Comparison of ENCODE assay signal across 19 cellular contexts in genomic region chr10:74992068-74992467, GRCh38.
DNase-seq lines count a peak whose midpoint lies in the region; ATAC-seq, FAIRE-seq and TF ChIP-seq lines count a peak whose summit lies in the region.
"Had no signal": no experiment of that assay in that cellular context is flagged by ENCODE, and none has a peak within 500 bp of the region (broad histone marks: within the 10 kb centered on the region; RNA-seq: fewer than 3 reads in every experiment).

No MANE protein-coding gene starts in this region.

- CTCF ChIA-PET in HEK293 (lab: Yijun Ruan, JAX) (interaction anchor here (1.4 kb wide), 1 partner anchor 30 kb away, joined by 3 read pairs; no protein-coding TSS in a partner anchor), PC-3 (lab: Charles Lee) (interaction anchor here (0.6 kb wide), 1 partner anchor 144 kb away, joined by 3 read pairs; no protein-coding TSS in a partner anchor)

- H3K4me3 ChIP-seq in HEK293 (ENCODE audit: low read depth, low read length) (no peak overlapping the region), PC-3 (ENCODE audit: low read length) (no peak overlapping the region), subcutaneous abdominal adipose tissue (ENCODE audit: low read depth in 1 of 5, low read length in 5 of 5) (no peak overlapping the region), ovary (no peak overlapping the region)
- H3K4me3 ChIP-seq: BLaER1, GM12878, GM23248 had no signal

- H2AFZ ChIP-seq in PC-3 (ENCODE audit: low read length), result no peak overlapping the region
- H2AFZ ChIP-seq: GM23248 had no signal

- WGBS in ovary, 3 donors, result 93 to 97% (median 96%) methylated on average over 3 of the region's 3 CpGs

- no peak overlapping the region for H3K27ac ChIP-seq in HEK293 (ENCODE audit: extremely low read depth, low read depth, low read length)
- no peak overlapping the region for H3K27ac ChIP-seq in PC-3 (ENCODE audit: low read length)
- H3K27ac ChIP-seq in subcutaneous abdominal adipose tissue (ENCODE audit: low read depth, low read length), result peak overlapping the region; percentile 81
- H3K27ac ChIP-seq in ovary, result no peak overlapping the region
- H3K27ac ChIP-seq: 22Rv1, BLaER1, C4-2B, GM23248 had no signal

- TF ChIP-seq CTCF in HEK293 (tag by site-specific recombination; IDR thresholded peaks at IDR 0.05) (no peak), PC-3 (conservative IDR thresholded peaks at IDR 0.05; ENCODE audit: low read depth, low read length) (no peak), ovary (IDR thresholded peaks at IDR 0.05) (no peak)

- no peaks in the 10 kb centered on the region for H3K9me2 ChIP-seq in PC-3 (replicated peaks; ENCODE audit: low read length)

- H3F3A ChIP-seq in PC-3 (ENCODE audit: low read length, unreplicated experiment), result no peaks in the 10 kb centered on the region

- H3K36me3 ChIP-seq in HEK293 (ENCODE audit: control insufficient read depth in 2 of 2, insufficient read depth in 1 of 2, low read length in 2 of 2) (peaks cover 0 to 6% of the 10 kb centered on the region in 2 experiments; a peak in 1 of 3 replicates), PC-3 (ENCODE audit: low read depth, low read length) (peaks cover 55% of the 10 kb centered on the region), subcutaneous abdominal adipose tissue (ENCODE audit: control insufficient read depth in 5 of 5, insufficient read depth in 5 of 5, low read length in 5 of 5) (peaks cover 0 to 12% (median 8%) of the 10 kb centered on the region in 5 donors), ovary (no peaks in the 10 kb centered on the region)

- H3K27me3 ChIP-seq in PC-3 (ENCODE audit: low read length) (no peaks in the 10 kb centered on the region), subcutaneous abdominal adipose tissue (ENCODE audit: control insufficient read depth in 5 of 5, insufficient read depth in 4 of 5, low read length in 5 of 5) (no peaks in the 10 kb centered on the region), ovary (no peaks in the 10 kb centered on the region)
- H3K27me3 ChIP-seq: BLaER1 had no signal

- H3K4me1 ChIP-seq in HEK293 (ENCODE audit: control insufficient read depth, insufficient read depth, low read length), result no peaks in the 10 kb centered on the region; the same call in 1 of the 2 replicates
- peaks cover 14% of the 10 kb centered on the region for H3K4me1 ChIP-seq in PC-3 (ENCODE audit: insufficient read depth, low read length)
- H3K4me1 ChIP-seq in subcutaneous abdominal adipose tissue (ENCODE audit: control insufficient read depth in 5 of 5, insufficient read depth in 5 of 5, low read length in 5 of 5), result peaks cover 3 to 62% (median 35%) of the 10 kb centered on the region in 5 donors
- H3K4me1 ChIP-seq in ovary (ENCODE audit: insufficient read depth), result peaks cover 4% of the 10 kb centered on the region

- TSS peak; percentile 0 for BruUV-seq in PC-3 (replicated peaks; lab: Mats Ljungman, UMichigan)

- no peaks in the 10 kb centered on the region for H3K79me2 ChIP-seq in PC-3 (ENCODE audit: low read length)

- H3K4me2 ChIP-seq in PC-3 (ENCODE audit: low read length), result no peak overlapping the region
- H3K4me2 ChIP-seq: BLaER1 had no signal

- ATAC-seq in PC-3, result no peak
- no peak for ATAC-seq in HG03108 (IDR thresholded peaks at IDR 0.05; ENCODE audit: unreplicated experiment)

- 0 out of 2 replicates have a peak, but pooled peaks cover 5% of the 10 kb centered on the region for H4K20me1 ChIP-seq in PC-3 (ENCODE audit: low read length)
- H4K20me1 ChIP-seq: BLaER1 had no signal

- no peak for TF ChIP-seq POLR2A in GM12891 (IDR thresholded peaks at IDR 0.05; ENCODE audit: low read depth, low read length)
- no peak for TF ChIP-seq POLR2A in ovary (IDR thresholded peaks at IDR 0.05)

- peak; percentile 45 for FAIRE-seq in GM12891 (lab: Jason Lieb, UNC)
- FAIRE-seq: A204.1, H1 had no signal

- intact Hi-C loops in PC-3 (cut with micrococcal nuclease) (no loop called here), ovary (cut with DNase I) (no loop called here)

- H3K9me3 ChIP-seq in HEK293 (ENCODE audit: control insufficient read depth, insufficient read depth, low read depth, low read length), result no peaks in the 10 kb centered on the region
- H3K9me3 ChIP-seq in PC-3 (ENCODE audit: low read length), result no peaks in the 10 kb centered on the region
- no peaks in the 10 kb centered on the region for H3K9me3 ChIP-seq in subcutaneous abdominal adipose tissue (ENCODE audit: control insufficient read depth in 5 of 5, low read length in 5 of 5)
- no peaks in the 10 kb centered on the region for H3K9me3 ChIP-seq in ovary

- POLR2A ChIA-PET in HEK293 (lab: Yijun Ruan, JAX), result no interaction called here
- POLR2A ChIA-PET in PC-3 (lab: Charles Lee; ENCODE audit: unreplicated experiment), result no interaction called here

- no peak for TF ChIP-seq EP300 in ovary (IDR thresholded peaks at IDR 0.05)

- H3K9ac ChIP-seq in PC-3 (ENCODE audit: low read length), result no peak overlapping the region
- no peak overlapping the region for H3K9ac ChIP-seq in subcutaneous abdominal adipose tissue (ENCODE audit: low read length in 5 of 5)
- H3K9ac ChIP-seq: BLaER1, GM23248 had no signal

- DNase-seq in GM12891 (ENCODE audit: insufficient read length, low spot score), result no peak
- no peak for DNase-seq in PC-3
- DNase-seq in ovary, result no peak
- no peak for DNase-seq in central memory CD4-positive, alpha-beta T cell
- DNase-seq: CD8-positive, alpha-beta T cell; DMS 273 treated with DMSO at 0.1 percent for 48 hours; DMS79; GDM1; H9 had no signal

TF ChIP-seq in GM12891, 5 proteins besides CTCF, POLR2A, EP300 and RAD21:
- TF ChIP-seq TAF1 (IDR thresholded peaks at IDR 0.05; ENCODE audit: low read depth, low read length) (no peak), POU2F2 (IDR thresholded peaks at IDR 0.05; ENCODE audit: low read depth, low read length) (no peak), POLR2AphosphoS5 (IDR thresholded peaks at IDR 0.05; ENCODE audit: low read depth, low read length) (no peak), SPI1 (IDR thresholded peaks at IDR 0.05; ENCODE audit: low read depth, low read length) (no peak), PAX5 (IDR thresholded peaks at IDR 0.05; ENCODE audit: insufficient read depth, low read length, severe bottlenecking) (no peak)

TF ChIP-seq in HEK293, 187 proteins besides CTCF, POLR2A, EP300 and RAD21:
- TF ChIP-seq IKZF3 (tag by site-specific recombination; IDR thresholded peaks at IDR 0.05) (no peak), ZNF626 (tag by site-specific recombination; IDR thresholded peaks at IDR 0.05) (no peak), ZNF140 (tag by site-specific recombination; IDR thresholded peaks at IDR 0.05) (no peak), PRDM6 (tag by site-specific recombination; IDR thresholded peaks at IDR 0.05) (no peak), EGR2 (tag by site-specific recombination; IDR thresholded peaks at IDR 0.05; ENCODE audit: low read depth) (peak; percentile 66; the same call in 1 of the 2 replicates), ZBTB48 (tag by site-specific recombination; IDR thresholded peaks at IDR 0.05) (no peak), ZNF692 (tag by site-specific recombination; IDR thresholded peaks at IDR 0.05) (no peak), HOXA7 (CRISPR knock-in tag; IDR thresholded peaks at IDR 0.05; ENCODE audit: borderline replicate concordance) (no peak), ZFHX2 (tag by site-specific recombination; conservative IDR thresholded peaks at IDR 0.05) (peak; percentile 80), ZNF664 (tag by site-specific recombination; IDR thresholded peaks at IDR 0.05) (no peak), SP3 (tag by site-specific recombination; IDR thresholded peaks at IDR 0.05) (no peak), ZNF645 (tag by site-specific recombination; IDR thresholded peaks at IDR 0.05) (no peak), ZNF133 (tag by site-specific recombination; IDR thresholded peaks at IDR 0.05) (no peak), ZNF169 (tag by site-specific recombination; IDR thresholded peaks at IDR 0.05) (no peak), ZNF132 (tag by site-specific recombination; IDR thresholded peaks at IDR 0.05; ENCODE audit: borderline replicate concordance) (no peak), ZNF777 (tag by site-specific recombination; IDR thresholded peaks at IDR 0.05; ENCODE audit: borderline replicate concordance) (no peak), ZFP41 (tag by site-specific recombination; IDR thresholded peaks at IDR 0.05; ENCODE audit: borderline replicate concordance) (no peak)
